ENCODE assay signal across 18 cellular contexts in genomic region chr6:170137176-170137891, GRCh38.
DNase-seq lines count a peak whose midpoint lies in the region; TF ChIP-seq lines count a peak whose summit lies in the region.
"Had no signal": no experiment of that assay in that cellular context is flagged by ENCODE, and none has a peak within 500 bp of the region (broad histone marks: within the 10 kb centered on the region; RNA-seq: fewer than 3 reads in every experiment).

No MANE protein-coding gene starts in this region.

- WGBS in esophagus squamous epithelium, 2 donors, result 33% methylated on average over 10 of the region's 50 CpGs; no CpG with 5 or more reads in 1 of the 2 donors
- WGBS in mesenchymal stem cell, result 78% methylated on average over 50 of the region's 50 CpGs
- WGBS in testis, 2 donors, result 29 to 49% methylated on average over 33 to 50 of the region's 50 CpGs

- no peak overlapping the region for H3K27ac Mint-ChIP-seq in activated CD4-positive, alpha-beta T cell treated with anti-CD3 and anti-CD28 coated beads, Interleukin-2, amount 10 ng/mL, durations not matched to agents 24 days and 14 days
- H3K27ac Mint-ChIP-seq: activated naive CD4-positive, alpha-beta T cell treated with anti-CD3 and anti-CD28 coated beads, Interleukin-2, amount 50 U/mL, for 72 hours; effector memory CD8-positive, alpha-beta T cell; T-cell had no signal

- no peak overlapping the region for H4K8ac ChIP-seq in mesenchymal stem cell (ENCODE audit: low read length)

- H2BK5ac ChIP-seq in mesenchymal stem cell (ENCODE audit: low read depth, low read length, poor library complexity, severe bottlenecking), result no peak overlapping the region

- H3K27ac ChIP-seq in esophagus squamous epithelium (peak overlapping the region; percentile 50 to 79 (median 70)), mesenchymal stem cell (ENCODE audit: low read length, poor library complexity, severe bottlenecking) (no peak overlapping the region), testis (peak overlapping the region; percentile 45 to 58)
- H3K27ac ChIP-seq: KMS-11 had no signal

- TF ChIP-seq CTCF in esophagus squamous epithelium (IDR thresholded peaks at IDR 0.05) (no peak), testis (IDR thresholded peaks at IDR 0.05) (no peak), GM20000 (IDR thresholded peaks at IDR 0.05; ENCODE audit: extremely low read depth, missing control alignments) (no peak)

- no peak overlapping the region for H2AFZ ChIP-seq in mesenchymal stem cell (ENCODE audit: low read depth, low read length)

- no peak overlapping the region for H2BK12ac ChIP-seq in mesenchymal stem cell (ENCODE audit: low read length in 2 of 2)

- H3K4ac ChIP-seq in mesenchymal stem cell (ENCODE audit: low read depth in 1 of 2, low read length in 2 of 2), result no peak overlapping the region

- no peaks in the 10 kb centered on the region for H3K27me3 Mint-ChIP-seq in activated CD4-positive, alpha-beta T cell treated with anti-CD3 and anti-CD28 coated beads, Interleukin-2, amount 10 ng/mL, durations not matched to agents 24 days and 14 days

- no peaks in the 10 kb centered on the region for H3K4me1 Mint-ChIP-seq in activated CD4-positive, alpha-beta T cell treated with anti-CD3 and anti-CD28 coated beads, Interleukin-2, amount 10 ng/mL, durations not matched to agents 24 days and 14 days

- H3K9ac ChIP-seq in adipocyte (ENCODE audit: low read length), result peak overlapping the region; percentile 24
- peak overlapping the region; percentile 29 for H3K9ac ChIP-seq in mesenchymal stem cell (ENCODE audit: low read length)
- H3K9ac ChIP-seq: KMS-11 had no signal

- H3K27me3 ChIP-seq in adipocyte (replicated peaks; ENCODE audit: control insufficient read depth, insufficient read depth, low read length) (peaks cover 8% of the 10 kb centered on the region), esophagus squamous epithelium (peaks cover 0 to 19% (median 0%) of the 10 kb centered on the region in 4 donors), mesenchymal stem cell (ENCODE audit: control insufficient read depth in 1 of 2, insufficient read depth in 1 of 2, low read length in 2 of 2) (no peaks in the 10 kb centered on the region), testis (no peaks in the 10 kb centered on the region)

- no peak overlapping the region for H2BK15ac ChIP-seq in mesenchymal stem cell (ENCODE audit: low read depth, poor library complexity, severe bottlenecking)

- H3K4me3 ChIP-seq in adipocyte (ENCODE audit: low read length) (no peak overlapping the region), esophagus squamous epithelium (peak overlapping the region in 1 of 4 donors; percentile 3), mesenchymal stem cell (ENCODE audit: insufficient read depth in 1 of 2, low read depth in 1 of 2, low read length in 2 of 2) (no peak overlapping the region), testis (peak overlapping the region in 1 of 2 donors; percentile 30)
- H3K4me3 ChIP-seq: GM12878, HAP-1 had no signal

- H3K36me3 Mint-ChIP-seq in activated CD4-positive, alpha-beta T cell treated with anti-CD3 and anti-CD28 coated beads, Interleukin-2, amount 10 ng/mL, durations not matched to agents 24 days and 14 days (ENCODE audit: low read depth), result no peaks in the 10 kb centered on the region
- H3K36me3 Mint-ChIP-seq: activated naive CD4-positive, alpha-beta T cell treated with anti-CD3 and anti-CD28 coated beads, Interleukin-2, amount 50 U/mL, for 72 hours; T-cell had no signal

- intact Hi-C loops in esophagus squamous epithelium (cut with DNase I), result no loop called here
- intact Hi-C loops in testis (cut with DNase I; ENCODE audit: low total_unique reads), result no loop called here
- intact Hi-C loops in activated CD4-positive, alpha-beta T cell treated with anti-CD3 and anti-CD28 coated beads, Interleukin-2, amount 10 ng/mL, durations not matched to agents 24 days and 14 days (cut with micrococcal nuclease), result no loop called here

- no peak for TF ChIP-seq POLR2A in esophagus squamous epithelium (IDR thresholded peaks at IDR 0.05)
- no peak for TF ChIP-seq POLR2A in testis (IDR thresholded peaks at IDR 0.05)

- H3K9me3 Mint-ChIP-seq in activated CD4-positive, alpha-beta T cell treated with anti-CD3 and anti-CD28 coated beads, Interleukin-2, amount 10 ng/mL, durations not matched to agents 24 days and 14 days, result no peaks in the 10 kb centered on the region
- H3K9me3 Mint-ChIP-seq: activated naive CD4-positive, alpha-beta T cell treated with anti-CD3 and anti-CD28 coated beads, Interleukin-2, amount 50 U/mL, for 72 hours; effector memory CD8-positive, alpha-beta T cell; T-cell had no signal

- H3K79me1 ChIP-seq in mesenchymal stem cell (replicated peaks; ENCODE audit: low read length, poor library complexity, severe bottlenecking), result no peaks in the 10 kb centered on the region

- no peak overlapping the region for H3K4me3 Mint-ChIP-seq in activated CD4-positive, alpha-beta T cell treated with anti-CD3 and anti-CD28 coated beads, Interleukin-2, amount 10 ng/mL, durations not matched to agents 24 days and 14 days
- H3K4me3 Mint-ChIP-seq: effector memory CD8-positive, alpha-beta T cell; nephron; T-cell had no signal

- H3K4me2 ChIP-seq in mesenchymal stem cell (ENCODE audit: low read length, poor library complexity, severe bottlenecking), result no peak overlapping the region
- H3K4me2 ChIP-seq: KMS-11 had no signal

- H3K9me3 ChIP-seq in adipocyte (ENCODE audit: control insufficient read depth, low read length), result no peaks in the 10 kb centered on the region
- H3K9me3 ChIP-seq in esophagus squamous epithelium, result no peaks in the 10 kb centered on the region
- H3K9me3 ChIP-seq in mesenchymal stem cell (ENCODE audit: control insufficient read depth, low read length), result no peaks in the 10 kb centered on the region
- H3K9me3 ChIP-seq in testis, result no peaks in the 10 kb centered on the region
- H3K9me3 ChIP-seq: HAP-1 had no signal

- H3K4me1 ChIP-seq in adipocyte (ENCODE audit: control insufficient read depth, insufficient read depth, low read length) (no peaks in the 10 kb centered on the region), esophagus squamous epithelium (peaks cover 0 to 33% (median 11%) of the 10 kb centered on the region in 3 donors), mesenchymal stem cell (ENCODE audit: control insufficient read depth, insufficient read depth, low read depth, low read length) (no peaks in the 10 kb centered on the region), testis (peaks cover 12% of the 10 kb centered on the region)
- H3K4me1 ChIP-seq: HAP-1 had no signal

- no peak overlapping the region for H2AK5ac ChIP-seq in mesenchymal stem cell (ENCODE audit: low read length, severe bottlenecking)

- no peak overlapping the region for H2BK120ac ChIP-seq in mesenchymal stem cell (ENCODE audit: low read depth, low read length)

- no peak overlapping the region for H3K18ac ChIP-seq in mesenchymal stem cell (ENCODE audit: low read depth in 1 of 2, low read length in 2 of 2)

- H3K36me3 ChIP-seq in adipocyte (ENCODE audit: control insufficient read depth, insufficient read depth, low read length, severe bottlenecking) (no peaks in the 10 kb centered on the region), esophagus squamous epithelium (no peaks in the 10 kb centered on the region), mesenchymal stem cell (ENCODE audit: control insufficient read depth in 1 of 2, insufficient read depth in 2 of 2, low read depth in 1 of 2, low read length in 2 of 2) (peaks cover 0 to 5% of the 10 kb centered on the region in 2 experiments), testis (ENCODE audit: low read depth, missing control alignments) (no peaks in the 10 kb centered on the region)
- H3K36me3 ChIP-seq: HAP-1 had no signal

- in situ Hi-C loops in G401 (cut with HindIII; ENCODE audit: low sequenced_read_pairs), result loop anchor here (25.0 kb wide), 1 partner anchor 300 kb away; no protein-coding TSS in a partner anchor

- H4K91ac ChIP-seq in mesenchymal stem cell (ENCODE audit: low read length), result no peak overlapping the region

- DNase-seq in adipocyte (ENCODE audit: low read depth) (no peak), esophagus squamous epithelium (lab: John Stamatoyannopoulos, UW) (no peak), mesenchymal stem cell (no peak), testis (peak; percentile 58), GM20000 (ENCODE audit: low spot score) (no peak), G401 (ENCODE audit: low spot score) (no peak)
- DNase-seq in activated CD4-positive, alpha-beta T cell treated with anti-CD3 and anti-CD28 coated beads, Interleukin-2, amount 10 ng/mL, durations not matched to agents 24 days and 14 days, result no peak
- DNase-seq in stimulated activated CD4-positive, alpha-beta T cell treated with anti-CD3 and anti-CD28 coated beads, Interleukin-4, amount 100 ng/mL, for 24 hours, result no peak
- DNase-seq: activated CD4-positive, alpha-beta T cell treated with anti-CD3 and anti-CD28 coated beads, Interleukin-2, amount 50 U/mL, for 1 hour; effector memory CD8-positive, alpha-beta T cell; NCI-H2029 treated with DMSO at 0.1 percent for 48 hours; stimulated activated naive CD4-positive, alpha-beta T cell treated with Interleukin-2 at 50 U/mL for 16 hours had no signal

- no peak overlapping the region for H3K23ac ChIP-seq in mesenchymal stem cell (ENCODE audit: low read length in 2 of 2)

- no peak overlapping the region for H3K14ac ChIP-seq in mesenchymal stem cell (ENCODE audit: low read length in 2 of 2)
